7 cellular contexts compared by ENCODE assay signal in genomic region chr2:132167100-132167499, GRCh38. TPM values are rescaled to one million over a fixed set of nuclear protein-coding genes. Genes with fewer than 3 reads are reported as not detected.
"Had no signal": no experiment of that assay in that cellular context is flagged by ENCODE, and none has a peak within 500 bp of the region (broad histone marks: within the 10 kb centered on the region; RNA-seq: fewer than 3 reads in every experiment).

No MANE protein-coding gene starts in this region.

RNA-seq across cellular contexts. Expression of gene ANKRD30BL, which starts 5.3 kb away (rescaled TPM):
- total RNA-seq: subcutaneous adipose tissue, suprapubic skin, thoracic aorta, tibial nerve, transverse colon, upper lobe of left lung, upper lobe of right lung had no signal
